Comparison of ENCODE assay signal across 8 cellular contexts in the genomic region with DNA sequence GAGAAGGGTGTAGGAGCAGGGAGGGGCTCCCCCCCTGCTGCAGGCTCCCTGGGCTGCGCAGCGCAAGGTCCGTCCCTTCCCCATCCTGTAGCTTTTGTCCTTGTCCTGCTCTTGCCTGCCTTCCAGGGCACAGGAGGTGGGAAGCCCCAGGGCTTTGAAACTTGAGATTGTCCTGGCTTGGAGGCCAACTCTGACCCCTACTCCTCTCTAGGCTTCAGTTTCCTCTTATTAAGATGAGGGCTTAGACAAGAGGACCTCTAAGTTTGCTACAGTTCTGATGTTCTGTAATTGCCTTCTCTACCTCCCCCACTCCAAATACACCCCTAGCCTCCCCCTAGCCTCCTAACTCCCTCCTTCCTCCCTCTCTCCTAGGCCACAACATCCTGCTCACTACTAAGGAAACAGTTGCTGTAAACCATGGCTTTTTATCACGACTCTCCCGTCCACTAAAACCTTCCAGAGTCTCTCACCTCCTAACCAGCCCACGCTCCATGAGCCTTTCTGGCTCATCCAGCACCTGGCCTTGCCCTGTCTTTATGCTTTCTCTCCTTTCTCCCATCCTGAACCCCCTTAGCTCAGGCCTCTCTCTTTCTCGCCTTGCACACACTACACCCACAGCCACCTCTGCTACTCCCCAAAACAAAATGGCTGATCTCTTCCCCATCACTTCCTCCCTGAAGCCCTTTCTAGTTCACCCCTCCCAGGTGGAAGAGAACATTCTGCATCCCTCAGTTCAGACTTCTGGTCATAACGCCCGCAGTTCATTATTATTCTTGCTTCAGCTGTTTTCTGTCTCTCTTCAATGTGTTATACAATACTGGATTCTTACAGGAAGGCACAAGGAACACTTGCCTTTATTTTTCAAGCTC. TPM values are rescaled to one million over a fixed set of nuclear protein-coding genes. Genes with fewer than 3 reads are reported as not detected.
DNase-seq lines count a peak whose midpoint lies in the region; ATAC-seq, FAIRE-seq and TF ChIP-seq lines count a peak whose summit lies in the region.

No MANE protein-coding gene starts in this region.

- H3K79me2 ChIP-seq in GM12878 (ENCODE audit: control insufficient read depth, insufficient read depth, low read length), result no peaks in the 10 kb centered on the region

- POLR2A ChIA-PET in GM12878 (lab: Charles Lee), result interaction anchor here (1.1 kb wide), 1 partner anchor 42 kb away, joined by 5 read pairs; no protein-coding TSS in a partner anchor

- H3K27ac ChIP-seq in GM12878 (ENCODE audit: control insufficient read depth, insufficient read depth) (peak overlapping the region; percentile 29; the same call in 1 of the 2 replicates), uterus (peak overlapping the region; percentile 41 to 81)

- no TSS peak for BruUV-seq in GM12878 (replicated peaks; lab: Mats Ljungman, UMichigan)

- FAIRE-seq in GM12878 (lab: Jason Lieb, UNC) (no peak), GM12892 (lab: Jason Lieb, UNC) (no peak)

- H3K4me1 ChIP-seq in GM12878 (ENCODE audit: control insufficient read depth, insufficient read depth, low read length) (peaks cover 8% of the 10 kb centered on the region), uterus (no peaks in the 10 kb centered on the region)

- no peak for TF ChIP-seq EP300 in GM12878 (IDR thresholded peaks at IDR 0.05; ENCODE audit: borderline replicate concordance in 1 of 2, control insufficient read depth in 1 of 2, low read depth in 2 of 2, low read length in 2 of 2)

- TF ChIP-seq CTCF in GM12872 (IDR thresholded peaks at IDR 0.05; ENCODE audit: insufficient read depth, low read depth, low read length) (0 out of 3 replicates have a peak, but pooled peaks have one; percentile 10), GM12878 (IDR thresholded peaks at IDR 0.05 in 2 of 3, conservative IDR thresholded peaks at IDR 0.05 in 1 of 3; ENCODE audit: control insufficient read depth in 2 of 3, extremely low read depth in 1 of 3, insufficient read depth in 1 of 3, low read depth in 3 of 3, low read length in 3 of 3) (no peak), lower leg skin (IDR thresholded peaks at IDR 0.05) (no peak), uterus (IDR thresholded peaks at IDR 0.05) (no peak)

- CTCF ChIA-PET in GM12878 (lab: Yijun Ruan, JAX), result interaction anchor here (0.9 to 5.2 kb wide), 21 partner anchors 8 to 1666 kb away, joined by 3 to 57 read pairs (median 8); a partner anchor contains a TSS

- H3K4me2 ChIP-seq in GM12878 (ENCODE audit: control insufficient read depth, insufficient read depth), result peak overlapping the region; percentile 94

- in situ Hi-C loops in GM12878 (cut with MboI), result no loop called here

- H3K4me3 ChIP-seq in GM12878 (0 out of 2 replicates have a peak overlapping the region, but pooled peaks have one; percentile 38), lower leg skin (ENCODE audit: low read depth, poor library complexity, severe bottlenecking) (peak overlapping the region; percentile 42), uterus (peak overlapping the region; percentile 33 to 42)

- peak overlapping the region; percentile 91 for H2AFZ ChIP-seq in GM12878 (ENCODE audit: control insufficient read depth, low read depth, low read length)

- intact Hi-C loops in GM12878 (cut with micrococcal nuclease; ENCODE audit: unreplicated experiment) (loop anchor here (1.0 kb wide), 1 partner anchor 23 kb away; no protein-coding TSS in a partner anchor), lower leg skin (cut with DNase I; ENCODE audit: low total_unique reads) (no loop called here), uterus (cut with DNase I; ENCODE audit: low total_unique reads) (no loop called here)

- H3K27me3 ChIP-seq in GM12878 (replicated peaks in 1 of 2; ENCODE audit: control insufficient read depth in 2 of 2, insufficient read depth in 2 of 2, low read length in 1 of 2), result no peaks in the 10 kb centered on the region
- H3K27me3 ChIP-seq in uterus, result no peaks in the 10 kb centered on the region

- no peaks in the 10 kb centered on the region for H3K9me3 ChIP-seq in GM12878 (replicated peaks; ENCODE audit: control insufficient read depth, insufficient read depth, low read length)
- no peaks in the 10 kb centered on the region for H3K9me3 ChIP-seq in uterus

- H3K36me3 ChIP-seq in GM12878 (ENCODE audit: control insufficient read depth in 2 of 2, insufficient read depth in 2 of 2, low read length in 1 of 2) (no peaks in the 10 kb centered on the region), uterus (no peaks in the 10 kb centered on the region)

- no peak for TF ChIP-seq RAD21 in GM12878 (IDR thresholded peaks at IDR 0.05; ENCODE audit: insufficient read depth, low read depth, low read length)

- SMC1A ChIA-PET in GM12878 (lab: Charles Lee; ENCODE audit: uncharacterized antibody, unreplicated experiment), result interaction anchor here (0.9 to 3.8 kb wide), 9 partner anchors 8 to 46 kb away, joined by 3 to 13 read pairs (median 6); a partner anchor contains a TSS

- RAD21 ChIA-PET in GM12878 (lab: Charles Lee; ENCODE audit: unreplicated experiment), result interaction anchor here (0.7 to 1.3 kb wide), 6 partner anchors 9 to 183 kb away, joined by 3 to 6 read pairs (median 4); a partner anchor contains a TSS

- no peaks in the 10 kb centered on the region; the same call in 1 of the 2 replicates for H4K20me1 ChIP-seq in GM12878 (ENCODE audit: control insufficient read depth, insufficient read depth)

- ATAC-seq in HG03460 (IDR thresholded peaks at IDR 0.05; ENCODE audit: unreplicated experiment), result peak; percentile 52
- peak; percentile 73; the same call in 1 of the 3 replicates for ATAC-seq in GM12878

- 49% methylated on average over 7 of the region's 9 CpGs for WGBS in GM12878 (ENCODE audit: insufficient coverage, insufficient replicate concordance, low lambda C conversion rate, missing lambda C conversion rate)
- WGBS in lower leg skin, 2 donors, result 56 to 57% methylated on average over 9 of the region's 9 CpGs

- TF ChIP-seq POLR2A in GM12878 (IDR thresholded peaks at IDR 0.05; ENCODE audit: low read depth, low read length) (no peak), lower leg skin (IDR thresholded peaks at IDR 0.05) (no peak), uterus (IDR thresholded peaks at IDR 0.05) (no peak), GM12892 (IDR thresholded peaks at IDR 0.05; ENCODE audit: low read depth, low read length) (no peak)

- DNase-seq in GM12878 (ENCODE audit: low read depth, low spot score) (no peak), lower leg skin (ENCODE audit: low spot score in 2 of 2) (no peak), uterus (no peak), GM03348 (ENCODE audit: low spot score) (no peak), NCI-H2029 treated with DMSO at 0.1 percent for 48 hours (lab: John Stamatoyannopoulos, UW) (no peak), GM12892 (ENCODE audit: insufficient read length) (no peak)

- peak overlapping the region; percentile 64; the same call in 1 of the 2 replicates for H3K9ac ChIP-seq in GM12878 (ENCODE audit: control insufficient read depth, insufficient read depth, low read length)

RNA-seq across cellular contexts. Expression of a gene that starts 10.2 kb away (rescaled TPM):
- 5.3 and 6.0 TPM in 2 replicates for total RNA-seq in GM12878 (2013; cell fraction: nucleolus; rRNA removed)
- total RNA-seq in GM12878 (2014; rRNA removed), result 0.93 and 0.96 TPM in 2 replicates
- 0.28 and 0.31 TPM in 2 replicates for total RNA-seq in GM12878 (2014; rRNA removed; fragmentation: Illumina TruSeq; extraction: Trizol)
- 0.48 and 0.74 TPM in 2 replicates for total RNA-seq in GM12878 (2021)
- 1.1 TPM for polyA plus RNA-seq in GM12878 (2011; ENCODE audit: low read depth)
- polyA plus RNA-seq in GM12878 (2011; rRNA removed), result 1.2 and 1.6 TPM in 2 replicates
- polyA plus RNA-seq in GM12878 (2011; cell fraction: cytosol; rRNA removed), result 0.70 and 0.87 TPM in 2 replicates
- polyA plus RNA-seq in GM12878 (2011; cell fraction: nucleus; rRNA removed), result 12.0 and 12.9 TPM in 2 replicates
- polyA plus RNA-seq in GM12878 (2012), result 2.3 TPM in 2 replicates
- polyA plus RNA-seq in GM12878 (2014; fragmentation: Illumina TruSeq; extraction: Trizol), result 0.32 and 0.46 TPM in 2 replicates
- polyA plus RNA-seq in GM12878 (2014; fragmentation: Nextera tagmentation; extraction: Ambion mirVana), result under 1 TPM in 1 of 2 experiments, not detected in 1; 0.11 TPM
- polyA plus RNA-seq in GM12878 (2014; rRNA removed), result 0.74 and 0.96 TPM in 2 replicates
- polyA plus RNA-seq in GM12878 (2016; fragmentation: Nextera tagmentation; extraction: Ambion mirVana), result under 1 TPM; 0.11 to 0.37 TPM
- polyA minus RNA-seq in GM12878 (2011; rRNA and poly(A)+ RNA removed), result 0.37 and 0.62 TPM in 2 replicates
- not detected in 2 replicates for polyA minus RNA-seq in GM12878 (2011; cell fraction: cytosol; rRNA and poly(A)+ RNA removed)
- polyA minus RNA-seq in GM12878 (2011; cell fraction: nucleus; rRNA and poly(A)+ RNA removed), result 1.2 and 1.9 TPM in 2 replicates
- 1 to 10 TPM in 3 of 4 donors, under 1 TPM in 1; 0.49 to 3.2 (median 1.7) TPM for total RNA-seq in lower leg skin
- total RNA-seq in uterus, result 1 to 10 TPM in 2 of 4 donors, under 1 TPM in 1, not detected in 1; 0.26 to 1.4 (median 1.2) TPM
- 0.85 TPM for polyA plus RNA-seq in GM12892 (2012; ENCODE audit: missing spikeins)

RNA-seq across cellular contexts. Expression of a gene that starts 13.4 kb away (rescaled TPM):
- not detected in 2 replicates for total RNA-seq in GM12878 (2013; cell fraction: nucleolus; rRNA removed)
- total RNA-seq in GM12878 (2014; rRNA removed) (not detected in 2 replicates), GM12878 (2014; rRNA removed; fragmentation: Illumina TruSeq; extraction: Trizol) (not detected in 2 replicates), GM12878 (2021) (not detected in 2 replicates), lower leg skin (not detected), uterus (not detected)
- polyA plus RNA-seq in GM12878 (2011; ENCODE audit: low read depth), result not detected
- polyA plus RNA-seq in GM12878 (2011; rRNA removed) (not detected in 2 replicates), GM12878 (2014; fragmentation: Illumina TruSeq; extraction: Trizol) (not detected in 2 replicates), GM12878 (2014; fragmentation: Nextera tagmentation; extraction: Ambion mirVana) (not detected), GM12878 (2014; rRNA removed) (not detected in 2 replicates), GM12878 (2016; fragmentation: Nextera tagmentation; extraction: Ambion mirVana) (not detected)
- polyA plus RNA-seq in GM12878 (2011; cell fraction: cytosol; rRNA removed), result not detected in 2 replicates
- polyA plus RNA-seq in GM12878 (2011; cell fraction: nucleus; rRNA removed), result not detected in 2 replicates
- polyA plus RNA-seq in GM12878 (2012), result 0.18 TPM in 1 of 2 replicates, not detected in the other
- not detected in 2 replicates for polyA minus RNA-seq in GM12878 (2011; rRNA and poly(A)+ RNA removed)
- polyA minus RNA-seq in GM12878 (2011; cell fraction: cytosol; rRNA and poly(A)+ RNA removed), result not detected in 2 replicates
- polyA minus RNA-seq in GM12878 (2011; cell fraction: nucleus; rRNA and poly(A)+ RNA removed), result not detected in 2 replicates
- polyA plus RNA-seq in GM12892 (2012; ENCODE audit: missing spikeins), result not detected

RNA-seq across cellular contexts. Expression of a gene that starts 24.1 kb away (rescaled TPM):
- not detected in 2 replicates for total RNA-seq in GM12878 (2013; cell fraction: nucleolus; rRNA removed)
- total RNA-seq in GM12878 (2014; rRNA removed) (not detected in 2 replicates), GM12878 (2014; rRNA removed; fragmentation: Illumina TruSeq; extraction: Trizol) (not detected in 2 replicates), GM12878 (2021) (not detected in 2 replicates), lower leg skin (not detected), uterus (not detected)
- 0.34 TPM for polyA plus RNA-seq in GM12878 (2011; ENCODE audit: low read depth)
- polyA plus RNA-seq in GM12878 (2011; rRNA removed) (not detected in 2 replicates), GM12878 (2014; fragmentation: Illumina TruSeq; extraction: Trizol) (not detected in 2 replicates), GM12878 (2014; fragmentation: Nextera tagmentation; extraction: Ambion mirVana) (1 to 10 TPM in 1 of 2 experiments, under 1 TPM in 1; 0.11 to 1.4 TPM), GM12878 (2014; rRNA removed) (not detected in 2 replicates), GM12878 (2016; fragmentation: Nextera tagmentation; extraction: Ambion mirVana) (1 to 10 TPM in 1 of 2 experiments, under 1 TPM in 1; 0.71 to 1.0 TPM)
- polyA plus RNA-seq in GM12878 (2011; cell fraction: cytosol; rRNA removed), result not detected in 2 replicates
- not detected in 2 replicates for polyA plus RNA-seq in GM12878 (2011; cell fraction: nucleus; rRNA removed)
- polyA plus RNA-seq in GM12878 (2012), result 0.37 and 0.39 TPM in 2 replicates
- not detected in 2 replicates for polyA minus RNA-seq in GM12878 (2011; rRNA and poly(A)+ RNA removed)
- polyA minus RNA-seq in GM12878 (2011; cell fraction: cytosol; rRNA and poly(A)+ RNA removed), result not detected in 2 replicates
- polyA minus RNA-seq in GM12878 (2011; cell fraction: nucleus; rRNA and poly(A)+ RNA removed), result not detected in 2 replicates
- polyA plus RNA-seq in GM12892 (2012; ENCODE audit: missing spikeins), result 0.78 TPM

RNA-seq across cellular contexts. Expression of a gene that starts 43.3 kb away (rescaled TPM):
- total RNA-seq in GM12878 (2013; cell fraction: nucleolus; rRNA removed), result 75.9 and 89.2 TPM in 2 replicates
- total RNA-seq in GM12878 (2014; rRNA removed), result 19.0 and 23.3 TPM in 2 replicates
- total RNA-seq in GM12878 (2014; rRNA removed; fragmentation: Illumina TruSeq; extraction: Trizol), result 35.2 and 36.1 TPM in 2 replicates
- 23.7 and 29.9 TPM in 2 replicates for total RNA-seq in GM12878 (2021)
- 42.1 TPM for polyA plus RNA-seq in GM12878 (2011; ENCODE audit: low read depth)
- polyA plus RNA-seq in GM12878 (2011; rRNA removed), result 43.4 and 64.9 TPM in 2 replicates
- 12.5 and 12.8 TPM in 2 replicates for polyA plus RNA-seq in GM12878 (2011; cell fraction: cytosol; rRNA removed)
- 21.9 and 27.5 TPM in 2 replicates for polyA plus RNA-seq in GM12878 (2011; cell fraction: nucleus; rRNA removed)
- polyA plus RNA-seq in GM12878 (2012), result 39.4 and 41.6 TPM in 2 replicates
- polyA plus RNA-seq in GM12878 (2014; fragmentation: Illumina TruSeq; extraction: Trizol), result 43.8 and 51.6 TPM in 2 replicates
- 10 to 100 TPM; 43.9 to 49.1 TPM for polyA plus RNA-seq in GM12878 (2014; fragmentation: Nextera tagmentation; extraction: Ambion mirVana)
- 29.5 and 35.5 TPM in 2 replicates for polyA plus RNA-seq in GM12878 (2014; rRNA removed)
- polyA plus RNA-seq in GM12878 (2016; fragmentation: Nextera tagmentation; extraction: Ambion mirVana), result 10 to 100 TPM; 56.9 to 63.5 TPM
- 16.8 and 19.7 TPM in 2 replicates for polyA minus RNA-seq in GM12878 (2011; rRNA and poly(A)+ RNA removed)
- 4.2 and 5.1 TPM in 2 replicates for polyA minus RNA-seq in GM12878 (2011; cell fraction: cytosol; rRNA and poly(A)+ RNA removed)
- 30.6 and 34.3 TPM in 2 replicates for polyA minus RNA-seq in GM12878 (2011; cell fraction: nucleus; rRNA and poly(A)+ RNA removed)
- total RNA-seq in lower leg skin, result 10 to 100 TPM in 3 of 4 donors, 1 to 10 TPM in 1; 8.6 to 28.4 (median 18.4) TPM
- total RNA-seq in uterus, result 10 to 100 TPM in 3 of 4 donors, 1 to 10 TPM in 1; 7.4 to 21.9 (median 18.2) TPM
- 35.6 TPM for polyA plus RNA-seq in GM12892 (2012; ENCODE audit: missing spikeins)

RNA-seq across cellular contexts. Expression of a gene that starts 43.9 kb away (rescaled TPM):
- 28.2 and 29.1 TPM in 2 replicates for total RNA-seq in GM12878 (2013; cell fraction: nucleolus; rRNA removed)
- total RNA-seq in GM12878 (2014; rRNA removed) (20.4 and 23.6 TPM in 2 replicates), GM12878 (2014; rRNA removed; fragmentation: Illumina TruSeq; extraction: Trizol) (18.5 and 20.1 TPM in 2 replicates), GM12878 (2021) (25.6 and 27.4 TPM in 2 replicates), lower leg skin (10 to 100 TPM in 3 of 4 donors, 1 to 10 TPM in 1; 9.9 to 15.5 (median 14.4) TPM), uterus (10 to 100 TPM; 10.9 to 43.6 (median 18.4) TPM)
- polyA plus RNA-seq in GM12878 (2011; ENCODE audit: low read depth), result 19.4 TPM
- polyA plus RNA-seq in GM12878 (2011; rRNA removed) (14.6 and 19.4 TPM in 2 replicates), GM12878 (2014; fragmentation: Illumina TruSeq; extraction: Trizol) (35.3 and 36.5 TPM in 2 replicates), GM12878 (2014; fragmentation: Nextera tagmentation; extraction: Ambion mirVana) (1 to 10 TPM; 6.4 to 7.3 TPM), GM12878 (2014; rRNA removed) (25.7 and 30.0 TPM in 2 replicates), GM12878 (2016; fragmentation: Nextera tagmentation; extraction: Ambion mirVana) (10 to 100 TPM; 17.4 to 18.9 TPM)
- polyA plus RNA-seq in GM12878 (2011; cell fraction: cytosol; rRNA removed), result 20.6 and 21.1 TPM in 2 replicates
- polyA plus RNA-seq in GM12878 (2011; cell fraction: nucleus; rRNA removed), result 15.6 and 18.0 TPM in 2 replicates
- 20.1 and 25.7 TPM in 2 replicates for polyA plus RNA-seq in GM12878 (2012)
- polyA minus RNA-seq in GM12878 (2011; rRNA and poly(A)+ RNA removed), result 53.8 and 60.6 TPM in 2 replicates
- 11.0 and 20.4 TPM in 2 replicates for polyA minus RNA-seq in GM12878 (2011; cell fraction: cytosol; rRNA and poly(A)+ RNA removed)
- 10.4 and 16.3 TPM in 2 replicates for polyA minus RNA-seq in GM12878 (2011; cell fraction: nucleus; rRNA and poly(A)+ RNA removed)
- 24.8 TPM for polyA plus RNA-seq in GM12892 (2012; ENCODE audit: missing spikeins)
